In the genomic region with DNA sequence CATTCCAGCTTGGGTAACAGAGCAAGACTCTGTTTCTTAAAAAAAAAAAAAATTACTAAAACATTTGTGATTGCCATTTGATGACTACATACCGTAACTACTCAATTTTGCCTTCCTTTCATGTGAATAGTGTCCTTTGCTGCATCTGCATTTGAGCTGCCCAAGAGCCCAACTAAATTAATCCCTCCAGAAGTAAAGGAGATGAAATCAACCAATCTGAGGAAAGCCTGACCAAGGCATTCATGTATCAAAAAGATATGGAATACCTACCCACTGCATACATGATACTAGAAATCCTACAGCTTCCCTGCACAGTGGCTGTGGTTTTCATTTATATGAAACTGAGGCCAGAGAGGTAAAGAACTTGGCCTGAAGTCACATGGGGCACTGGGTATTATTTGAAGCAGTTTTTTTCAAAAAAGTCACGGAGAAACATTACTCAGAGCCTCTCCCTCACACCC, we compare ENCODE assay signal across 17 cellular contexts.
DNase-seq lines count a peak whose midpoint lies in the region; ATAC-seq and TF ChIP-seq lines count a peak whose summit lies in the region.
"Had no signal": no experiment of that assay in that cellular context is flagged by ENCODE, and none has a peak within 500 bp of the region (broad histone marks: within the 10 kb centered on the region; RNA-seq: fewer than 3 reads in every experiment).

No MANE protein-coding gene starts in this region.

- H4K20me1 ChIP-seq in smooth muscle cell (ENCODE audit: low read depth) (no peaks in the 10 kb centered on the region), OCI-LY7 (ENCODE audit: insufficient read depth, low read length) (no peaks in the 10 kb centered on the region)
- H4K20me1 ChIP-seq: BLaER1 had no signal

- H3K36me3 ChIP-seq in BJ (ENCODE audit: control insufficient read depth, insufficient read depth, low read length) (no peaks in the 10 kb centered on the region), MG63 (0 out of 2 replicates have a peak, but pooled peaks cover 2% of the 10 kb centered on the region), smooth muscle cell (ENCODE audit: low read depth) (no peaks in the 10 kb centered on the region), OCI-LY7 (ENCODE audit: insufficient read depth, low read length) (no peaks in the 10 kb centered on the region)
- H3K36me3 ChIP-seq: BLaER1, sigmoid colon had no signal

- H3K9ac ChIP-seq in smooth muscle cell (ENCODE audit: low read depth) = no peak overlapping the region
- H3K9ac ChIP-seq: BLaER1 had no signal

- no TSS peak for BruUV-seq in OCI-LY7 (replicated peaks; lab: Mats Ljungman, UMichigan)

- H3K4me2 ChIP-seq in smooth muscle cell = peak overlapping the region; percentile 61
- H3K4me2 ChIP-seq in OCI-LY7 (ENCODE audit: low read length) = no peak overlapping the region
- H3K4me2 ChIP-seq: BLaER1 had no signal

- WGBS in smooth muscle cell (ENCODE audit: low lambda C conversion rate) = 33% methylated on average over 2 of the region's 2 CpGs

- H3K9me3 ChIP-seq in MG63 = no peaks in the 10 kb centered on the region
- H3K9me3 ChIP-seq in smooth muscle cell (replicated peaks; ENCODE audit: low read depth) = no peaks in the 10 kb centered on the region
- H3K9me3 ChIP-seq in OCI-LY7 (ENCODE audit: low read length) = no peaks in the 10 kb centered on the region
- H3K9me3 ChIP-seq: BLaER1, sigmoid colon had no signal

- H3K27ac ChIP-seq in smooth muscle cell (ENCODE audit: low read depth) (peak overlapping the region; percentile 66), OCI-LY7 (ENCODE audit: low read depth, low read length, poor library complexity, severe bottlenecking) (no peak overlapping the region)
- H3K27ac ChIP-seq: BLaER1, sigmoid colon had no signal

- H2AFZ ChIP-seq in smooth muscle cell (ENCODE audit: low read depth) (no peak overlapping the region), OCI-LY7 (ENCODE audit: low read length) (no peak overlapping the region)

- intact Hi-C loops in OCI-LY7 (cut with micrococcal nuclease; ENCODE audit: unreplicated experiment) = no loop called here

- no peaks in the 10 kb centered on the region for H3K9me2 ChIP-seq in OCI-LY7 (ENCODE audit: insufficient read depth, low read length)

- DNase-seq in BJ (ENCODE audit: low read depth) = peak; percentile 80
- peak; percentile 23 for DNase-seq in MG63
- DNase-seq in fibroblast of gingiva (ENCODE audit: low read depth) = peak; percentile 85
- no peak for DNase-seq in smooth muscle cell (lab: John Stamatoyannopoulos, UW; ENCODE audit: unreplicated experiment)
- no peak for DNase-seq in OCI-LY7 (ENCODE audit: low spot score)
- DNase-seq in RKO (ENCODE audit: low spot score) = no peak
- DNase-seq: activated CD4-positive, alpha-beta T cell treated with anti-CD3 and anti-CD28 coated beads for 36 hours; erythroblast; left ventricle myocardium superior; NCI-H2107; NCI-H82; nephron progenitor cell; sigmoid colon had no signal

- peaks cover 10% of the 10 kb centered on the region for H3K79me2 ChIP-seq in smooth muscle cell (ENCODE audit: low read depth)
- H3K79me2 ChIP-seq in OCI-LY7 (ENCODE audit: insufficient read depth, low read depth, low read length) = no peaks in the 10 kb centered on the region

- H3F3A ChIP-seq in smooth muscle cell (ENCODE audit: low read depth) = peaks cover 51% of the 10 kb centered on the region

- H3K4me1 ChIP-seq in smooth muscle cell (ENCODE audit: low read depth) (peaks cover 43% of the 10 kb centered on the region), OCI-LY7 (ENCODE audit: insufficient read depth, low read length, poor library complexity, severe bottlenecking) (no peaks in the 10 kb centered on the region)

- POLR2A ChIA-PET in BJ (lab: Charles Lee) = interaction anchor here (0.6 to 1.1 kb wide), 5 partner anchors 10 to 252 kb away, joined by 4 to 10 read pairs (median 5); no protein-coding TSS in a partner anchor
- POLR2A ChIA-PET in OCI-LY7 (lab: Charles Lee) = interaction anchor here (0.6 to 1.7 kb wide), 3 partner anchors 12 to 1161 kb away, joined by 3 to 4 read pairs (median 3); partner anchors contain the start of gene AOPEP

- H3K4me3 ChIP-seq in BJ (ENCODE audit: low read depth, low read length) (no peak overlapping the region), MG63 (0 out of 2 replicates have a peak overlapping the region, but pooled peaks have one; percentile 8), smooth muscle cell (no peak overlapping the region), OCI-LY7 (ENCODE audit: low read depth, low read length, poor library complexity, severe bottlenecking) (no peak overlapping the region)
- H3K4me3 ChIP-seq: BLaER1, sigmoid colon had no signal

- H3K27me3 ChIP-seq in BJ (ENCODE audit: control insufficient read depth, insufficient read depth, low read length) (no peaks in the 10 kb centered on the region), MG63 (no peaks in the 10 kb centered on the region), smooth muscle cell (ENCODE audit: low read depth) (no peaks in the 10 kb centered on the region)
- H3K27me3 ChIP-seq: BLaER1, sigmoid colon had no signal

- ATAC-seq in GM21528 (IDR thresholded peaks at IDR 0.05; ENCODE audit: low FRiP score, unreplicated experiment) = no peak
- no peak for ATAC-seq in GM21367 (IDR thresholded peaks at IDR 0.05; ENCODE audit: unreplicated experiment)
- ATAC-seq: activated CD4-positive, alpha-beta T cell treated with anti-CD3 and anti-CD28 coated beads for 36 hours; left ventricle myocardium superior; stimulated activated memory B cell treated with anti-CD40 and anti-IgM and Interleukin-4, amounts not matched to agents 10 μg/mL and 1 μg/mL and 100 μg/mL, for 72 hours had no signal

- TF ChIP-seq CTCF in BJ (IDR thresholded peaks at IDR 0.05; ENCODE audit: insufficient read depth, low read depth, low read length) (no peak), smooth muscle cell (IDR thresholded peaks at IDR 0.05; ENCODE audit: borderline replicate concordance, insufficient read depth, poor library complexity, severe bottlenecking) (no peak), OCI-LY7 (conservative IDR thresholded peaks at IDR 0.05; ENCODE audit: low read length) (no peak)

- CTCF ChIA-PET in BJ (lab: Yijun Ruan, JAX) = interaction anchor here (0.9 to 1.7 kb wide), 2 partner anchors 10 to 12 kb away, joined by 3 to 5 read pairs; no protein-coding TSS in a partner anchor
- CTCF ChIA-PET in OCI-LY7 (lab: Charles Lee; ENCODE audit: unreplicated experiment) = no interaction called here

Comparison
In these comparisons a context has a peak if more than half of its experiments do, and no peak if none do; other contexts are left out.
1. DNase-seq: peak in BJ (single experiment), MG63 (single experiment) and fibroblast of gingiva (single experiment); none in smooth muscle cell (single experiment), OCI-LY7 (single experiment) and RKO (single experiment).